23 cellular contexts compared by ENCODE assay signal in the genomic region with DNA sequence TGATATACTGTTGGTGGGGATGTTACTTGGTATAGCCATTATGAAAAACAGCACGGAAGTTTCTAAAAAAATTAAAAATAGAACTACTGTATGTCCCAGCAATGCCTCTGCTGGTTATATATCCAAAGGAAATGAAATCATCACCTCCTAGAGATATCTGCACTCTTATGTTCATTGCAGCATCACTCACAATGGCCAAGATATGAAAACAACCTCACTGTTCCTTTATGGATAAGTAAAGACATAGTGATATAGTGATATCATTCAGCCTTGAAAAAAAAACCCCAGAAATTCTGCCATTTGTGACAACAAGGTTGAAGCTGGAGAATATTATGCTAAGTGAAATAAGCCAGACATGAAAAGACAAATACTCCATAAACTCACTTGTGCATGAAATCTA.
"Had no signal": no experiment of that assay in that cellular context is flagged by ENCODE, and none has a peak within 500 bp of the region (broad histone marks: within the 10 kb centered on the region; RNA-seq: fewer than 3 reads in every experiment).

No MANE protein-coding gene starts in this region.

- DNase-seq: activated CD4-positive, alpha-beta memory T cell treated with anti-CD3 and anti-CD28 coated beads, Interleukin-2, amount 10 ng/mL, durations not matched to agents 7 days and 5 days; activated CD4-positive, alpha-beta T cell treated with anti-CD3 and anti-CD28 coated beads for 36 hours; activated CD4-positive, alpha-beta T cell treated with anti-CD3 and anti-CD28 coated beads, Interleukin-2, amount 50 U/mL, for 1 hour; activated CD4-positive, CD25-positive, alpha-beta regulatory T cell; activated gamma-delta T cell; activated naive CD4-positive, alpha-beta T cell treated with anti-CD3 and anti-CD28 coated beads for 36 hours; activated T-cell treated with anti-CD3 and anti-CD28 coated beads for 4 hours; activated T-cell treated with anti-CD3 and anti-CD28 coated beads, Interleukin-2, amount 50 U/mL, for 48 hours; cerebellar nuclear complex; Kasumi-1; KBM-7; NCI-H1436 treated with DMSO at 0.1 percent for 48 hours; NCI-H187; NCI-H446; NCI-H524; NCI-H82; PC-9; SHP77 treated with DMSO at 0.1 percent for 48 hours; T-helper 17 cell; T1000 had no signal

- H3K27ac Mint-ChIP-seq: activated CD4-positive, alpha-beta memory T cell treated with anti-CD3 and anti-CD28 coated beads, Interleukin-2, amount 10 ng/mL, durations not matched to agents 7 days and 5 days; activated CD4-positive, alpha-beta T cell treated with anti-CD3 and anti-CD28 coated beads for 36 hours; activated naive CD4-positive, alpha-beta T cell treated with anti-CD3 and anti-CD28 coated beads for 36 hours; activated naive CD8-positive, alpha-beta T cell; activated T-helper 17 cell treated with anti-CD3 and anti-CD28 coated beads, Interleukin-2, amount 50 U/mL, for 72 hours; T-helper 17 cell had no signal

- H3K4me3 ChIP-seq: PC-9 had no signal

- H3K27ac ChIP-seq: PC-9, VCaP had no signal

- H3K4me1 Mint-ChIP-seq: activated CD4-positive, alpha-beta memory T cell treated with anti-CD3 and anti-CD28 coated beads, Interleukin-2, amount 10 ng/mL, durations not matched to agents 7 days and 5 days; activated CD4-positive, alpha-beta T cell treated with anti-CD3 and anti-CD28 coated beads for 36 hours; activated T-helper 17 cell treated with anti-CD3 and anti-CD28 coated beads, Interleukin-2, amount 50 U/mL, for 72 hours; T-helper 17 cell had no signal

- H3K4me3 Mint-ChIP-seq: activated CD4-positive, alpha-beta memory T cell treated with anti-CD3 and anti-CD28 coated beads, Interleukin-2, amount 10 ng/mL, durations not matched to agents 7 days and 5 days; activated CD4-positive, alpha-beta T cell treated with anti-CD3 and anti-CD28 coated beads for 36 hours; activated naive CD4-positive, alpha-beta T cell treated with anti-CD3 and anti-CD28 coated beads for 36 hours; activated naive CD8-positive, alpha-beta T cell; activated T-helper 17 cell treated with anti-CD3 and anti-CD28 coated beads, Interleukin-2, amount 50 U/mL, for 72 hours; T-helper 17 cell had no signal

- H3K4me2 ChIP-seq: PC-9 had no signal

- H3K9me3 Mint-ChIP-seq: activated naive CD4-positive, alpha-beta T cell treated with anti-CD3 and anti-CD28 coated beads for 36 hours had no signal

- ATAC-seq: activated CD4-positive, alpha-beta T cell treated with anti-CD3 and anti-CD28 coated beads for 36 hours; activated T-helper 17 cell treated with anti-CD3 and anti-CD28 coated beads, Interleukin-2, amount 50 U/mL, for 72 hours; T-helper 17 cell had no signal

- H3K36me3 Mint-ChIP-seq: activated naive CD8-positive, alpha-beta T cell had no signal

- H2AFZ ChIP-seq: PC-9 had no signal

- H3K27me3 Mint-ChIP-seq: activated CD4-positive, alpha-beta memory T cell treated with anti-CD3 and anti-CD28 coated beads, Interleukin-2, amount 10 ng/mL, durations not matched to agents 7 days and 5 days; activated CD4-positive, alpha-beta T cell treated with anti-CD3 and anti-CD28 coated beads for 36 hours; activated naive CD8-positive, alpha-beta T cell; activated T-helper 17 cell treated with anti-CD3 and anti-CD28 coated beads, Interleukin-2, amount 50 U/mL, for 72 hours; T-helper 17 cell had no signal
